ENCODE assay signal across 8 cellular contexts in the genomic region with DNA sequence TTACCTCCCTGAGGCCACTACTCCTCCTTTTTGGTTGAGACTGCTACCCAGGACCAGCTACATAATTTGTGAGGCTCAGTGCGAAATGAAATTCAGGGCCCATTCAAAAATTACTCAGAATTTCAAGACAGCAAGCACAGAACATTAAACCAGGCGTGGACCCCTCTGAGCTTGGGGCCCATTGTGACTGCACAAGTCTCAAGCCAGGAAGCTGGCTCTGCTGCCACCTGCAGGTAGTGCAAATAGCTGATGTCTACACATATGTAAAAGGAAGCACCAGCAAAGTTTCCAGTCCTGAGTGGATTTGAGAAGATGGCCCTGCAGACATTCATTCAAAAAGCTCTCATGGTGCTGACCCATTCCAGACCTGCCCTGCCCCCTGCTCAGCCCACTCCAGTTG.
DNase-seq lines count a peak whose midpoint lies in the region; ATAC-seq and TF ChIP-seq lines count a peak whose summit lies in the region.

No MANE protein-coding gene starts in this region.

- TF ChIP-seq CTCF in LNCAP (IDR thresholded peaks at IDR 0.05) (peak; percentile 61), liver (IDR thresholded peaks at IDR 0.05; ENCODE audit: low read depth, low read length, missing input control) (peak; percentile 63)

- H3K36me3 Mint-ChIP-seq in activated naive CD8-positive, alpha-beta T cell treated with anti-CD3 and anti-CD28 coated beads, Interleukin-2, amount 10 ng/mL, durations not matched to agents 7 days and 5 days: no peaks in the 10 kb centered on the region

- peaks cover 0 to 1% (median 0%) of the 10 kb centered on the region in 4 donors for H3K4me1 ChIP-seq in liver (ENCODE audit: control insufficient read depth in 4 of 4, insufficient read depth in 4 of 4, low read length in 3 of 4)

- ATAC-seq in GM18907 (IDR thresholded peaks at IDR 0.05; ENCODE audit: unreplicated experiment) (peak; percentile 56), HG03460 (IDR thresholded peaks at IDR 0.05; ENCODE audit: unreplicated experiment) (no peak), GM19452 (IDR thresholded peaks at IDR 0.05; ENCODE audit: unreplicated experiment) (no peak)
- ATAC-seq in activated naive CD8-positive, alpha-beta T cell treated with anti-CD3 and anti-CD28 coated beads, Interleukin-2, amount 10 ng/mL, durations not matched to agents 7 days and 5 days (ENCODE audit: low read depth): no peak

- no peak overlapping the region for H3K4me3 Mint-ChIP-seq in activated naive CD8-positive, alpha-beta T cell treated with anti-CD3 and anti-CD28 coated beads, Interleukin-2, amount 10 ng/mL, durations not matched to agents 7 days and 5 days

- H3K36me3 ChIP-seq in liver (ENCODE audit: control insufficient read depth in 4 of 4, insufficient read depth in 3 of 4, low read depth in 1 of 4, low read length in 3 of 4): no peaks in the 10 kb centered on the region

- no peaks in the 10 kb centered on the region for H3K27me3 Mint-ChIP-seq in activated naive CD8-positive, alpha-beta T cell treated with anti-CD3 and anti-CD28 coated beads, Interleukin-2, amount 10 ng/mL, durations not matched to agents 7 days and 5 days

- no peak overlapping the region for H3K9ac ChIP-seq in liver (ENCODE audit: low read depth in 1 of 2, low read length in 2 of 2)

- H3K27ac ChIP-seq in liver (ENCODE audit: low read depth in 1 of 2, low read length in 2 of 2): no peak overlapping the region

- no peaks in the 10 kb centered on the region for H3K27me3 ChIP-seq in liver (ENCODE audit: control insufficient read depth in 4 of 4, insufficient read depth in 4 of 4, low read length in 3 of 4)

- 56% methylated on average over 2 of the region's 2 CpGs for WGBS in liver

- H3K27ac Mint-ChIP-seq in activated naive CD8-positive, alpha-beta T cell treated with anti-CD3 and anti-CD28 coated beads, Interleukin-2, amount 10 ng/mL, durations not matched to agents 7 days and 5 days: no peak overlapping the region

- no peaks in the 10 kb centered on the region for H3K9me3 Mint-ChIP-seq in activated naive CD8-positive, alpha-beta T cell treated with anti-CD3 and anti-CD28 coated beads, Interleukin-2, amount 10 ng/mL, durations not matched to agents 7 days and 5 days

- no peaks in the 10 kb centered on the region for H3K4me1 Mint-ChIP-seq in activated naive CD8-positive, alpha-beta T cell treated with anti-CD3 and anti-CD28 coated beads, Interleukin-2, amount 10 ng/mL, durations not matched to agents 7 days and 5 days

- POLR2A ChIA-PET in activated naive CD8-positive, alpha-beta T cell treated with anti-CD3 and anti-CD28 coated beads, Interleukin-2, amount 10 ng/mL, durations not matched to agents 7 days and 5 days (lab: Charles Lee): no interaction called here

- no peak overlapping the region for H3K4me3 ChIP-seq in liver (ENCODE audit: low read depth in 1 of 3, low read length in 3 of 3)

- peak; percentile 15 for DNase-seq in CMK (ENCODE audit: low read depth)
- peak; percentile 31 for DNase-seq in activated naive CD8-positive, alpha-beta T cell treated with anti-CD3 and anti-CD28 coated beads, Interleukin-2, amount 10 ng/mL, durations not matched to agents 7 days and 5 days
- DNase-seq in effector CD4-positive, alpha-beta T cell: no peak

- H3K9me3 ChIP-seq in liver (ENCODE audit: control insufficient read depth in 4 of 4, low read length in 3 of 4): no peaks in the 10 kb centered on the region

- TF ChIP-seq RAD21 in liver (IDR thresholded peaks at IDR 0.05): peak; percentile 81 to 86

TF ChIP-seq in liver, 16 proteins besides CTCF, POLR2A, EP300 and RAD21:
- TF ChIP-seq TAF1 (conservative IDR thresholded peaks at IDR 0.05): no peak
- TF ChIP-seq, protein P1, sequence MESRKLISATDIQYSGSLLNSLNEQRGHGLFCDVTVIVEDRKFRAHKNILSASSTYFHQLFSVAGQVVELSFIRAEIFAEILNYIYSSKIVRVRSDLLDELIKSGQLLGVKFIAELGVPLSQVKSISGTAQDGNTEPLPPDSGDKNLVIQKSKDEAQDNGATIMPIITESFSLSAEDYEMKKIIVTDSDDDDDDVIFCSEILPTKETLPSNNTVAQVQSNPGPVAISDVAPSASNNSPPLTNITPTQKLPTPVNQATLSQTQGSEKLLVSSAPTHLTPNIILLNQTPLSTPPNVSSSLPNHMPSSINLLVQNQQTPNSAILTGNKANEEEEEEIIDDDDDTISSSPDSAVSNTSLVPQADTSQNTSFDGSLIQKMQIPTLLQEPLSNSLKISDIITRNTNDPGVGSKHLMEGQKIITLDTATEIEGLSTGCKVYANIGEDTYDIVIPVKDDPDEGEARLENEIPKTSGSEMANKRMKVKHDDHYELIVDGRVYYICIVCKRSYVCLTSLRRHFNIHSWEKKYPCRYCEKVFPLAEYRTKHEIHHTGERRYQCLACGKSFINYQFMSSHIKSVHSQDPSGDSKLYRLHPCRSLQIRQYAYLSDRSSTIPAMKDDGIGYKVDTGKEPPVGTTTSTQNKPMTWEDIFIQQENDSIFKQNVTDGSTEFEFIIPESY (IDR thresholded peaks at IDR 0.05): no peak
- TF ChIP-seq HNF4A (conservative IDR thresholded peaks at IDR 0.05): no peak
- no peak for TF ChIP-seq JUND (IDR thresholded peaks at IDR 0.05)
- no peak for TF ChIP-seq RXRA (IDR thresholded peaks at IDR 0.05)
- TF ChIP-seq SP1 (IDR thresholded peaks at IDR 0.05): no peak
- TF ChIP-seq, protein P2, sequence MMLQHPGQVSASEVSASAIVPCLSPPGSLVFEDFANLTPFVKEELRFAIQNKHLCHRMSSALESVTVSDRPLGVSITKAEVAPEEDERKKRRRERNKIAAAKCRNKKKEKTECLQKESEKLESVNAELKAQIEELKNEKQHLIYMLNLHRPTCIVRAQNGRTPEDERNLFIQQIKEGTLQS (IDR thresholded peaks at IDR 0.05): no peak
- no peak for TF ChIP-seq FOXA1 (IDR thresholded peaks at IDR 0.05)
- TF ChIP-seq EGR1 (IDR thresholded peaks at IDR 0.05; ENCODE audit: low read depth in 2 of 2): no peak
- TF ChIP-seq NR2F2 (IDR thresholded peaks at IDR 0.05): no peak
- TF ChIP-seq, protein P3, sequence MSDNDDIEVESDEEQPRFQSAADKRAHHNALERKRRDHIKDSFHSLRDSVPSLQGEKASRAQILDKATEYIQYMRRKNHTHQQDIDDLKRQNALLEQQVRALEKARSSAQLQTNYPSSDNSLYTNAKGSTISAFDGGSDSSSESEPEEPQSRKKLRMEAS (IDR thresholded peaks at IDR 0.05): no peak
- no peak for TF ChIP-seq YY1 (IDR thresholded peaks at IDR 0.05)
- no peak for TF ChIP-seq GABPA (IDR thresholded peaks at IDR 0.05 in 1 of 2, conservative IDR thresholded peaks at IDR 0.05 in 1 of 2)
- no peak for TF ChIP-seq HNF4G (IDR thresholded peaks at IDR 0.05)
- no peak for TF ChIP-seq FOXA2 (IDR thresholded peaks at IDR 0.05)
